12 cellular contexts compared by ENCODE assay signal in the genomic region with DNA sequence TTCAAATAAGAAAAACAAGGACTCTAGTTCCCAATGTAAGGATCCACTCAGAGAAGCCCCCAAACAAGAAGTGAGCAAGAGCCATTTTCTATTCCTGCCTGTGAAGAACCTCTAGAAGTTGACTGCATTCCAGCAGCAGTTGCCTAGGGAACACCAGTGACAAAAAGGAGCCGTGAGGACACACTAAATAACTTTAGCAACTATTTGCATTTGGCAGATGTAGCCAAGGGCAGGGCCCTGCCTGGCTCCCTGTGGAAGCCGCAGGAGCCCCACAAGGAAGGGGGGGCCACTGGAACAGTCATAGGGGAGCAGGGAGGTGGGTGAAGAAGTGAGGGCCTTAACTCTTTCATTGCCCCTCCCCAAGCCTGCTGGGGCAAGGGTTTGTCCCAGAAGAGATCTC.
DNase-seq lines count a peak whose midpoint lies in the region; ATAC-seq, FAIRE-seq and TF ChIP-seq lines count a peak whose summit lies in the region.
"Had no signal": no experiment of that assay in that cellular context is flagged by ENCODE, and none has a peak within 500 bp of the region (broad histone marks: within the 10 kb centered on the region; RNA-seq: fewer than 3 reads in every experiment).

No MANE protein-coding gene starts in this region.

- no peaks in the 10 kb centered on the region for H3F3A ChIP-seq in SK-N-SH (replicated peaks; ENCODE audit: insufficient read depth)

- H3K9me2 ChIP-seq in SK-N-SH: no peaks in the 10 kb centered on the region

- H3K36me3 ChIP-seq in SK-N-SH (replicated peaks in 1 of 2; ENCODE audit: control insufficient read depth in 1 of 2, insufficient read depth in 2 of 2, low read length in 1 of 2) (no peaks in the 10 kb centered on the region), pancreas (no peaks in the 10 kb centered on the region)
- H3K36me3 ChIP-seq: sigmoid colon had no signal

- H3K9me3 ChIP-seq in SK-N-SH: no peaks in the 10 kb centered on the region
- H3K9me3 ChIP-seq in pancreas: no peaks in the 10 kb centered on the region
- H3K9me3 ChIP-seq: sigmoid colon had no signal

- no peaks in the 10 kb centered on the region for H3K79me2 ChIP-seq in SK-N-SH (ENCODE audit: insufficient read depth)

- POLR2A ChIA-PET in SK-N-SH (lab: Yijun Ruan, JAX): no interaction called here

- TF ChIP-seq RAD21 in SK-N-SH (IDR thresholded peaks at IDR 0.05; ENCODE audit: low read length): no peak

- peak; percentile 33 to 61 (median 52) for ATAC-seq in pancreas
- ATAC-seq in GM21381 (IDR thresholded peaks at IDR 0.05; ENCODE audit: unreplicated experiment): no peak
- ATAC-seq in GM18511 (IDR thresholded peaks at IDR 0.05; ENCODE audit: unreplicated experiment): no peak
- no peak for ATAC-seq in GM21390 (IDR thresholded peaks at IDR 0.05; ENCODE audit: unreplicated experiment)
- ATAC-seq: effector memory CD8-positive, alpha-beta T cell had no signal

- FAIRE-seq in pancreas (lab: Jason Lieb, UNC): no peak
- FAIRE-seq: keratinocyte had no signal

- H3K4me3 ChIP-seq in SK-N-SH (ENCODE audit: low read depth in 2 of 2, low read length in 1 of 2): no peak overlapping the region
- no peak overlapping the region for H3K4me3 ChIP-seq in pancreas
- H3K4me3 ChIP-seq: sigmoid colon had no signal

- DNase-seq in COLO668 (lab: John Stamatoyannopoulos, UW; ENCODE audit: unreplicated experiment) (peak; percentile 22), SK-N-SH (peak; percentile 27), fibroblast of the conjunctiva (ENCODE audit: low read depth) (peak; percentile 40), pancreas (peak in 2 of 6 donors; percentile 19 to 27), NAMALWA (ENCODE audit: low spot score) (no peak)
- DNase-seq: effector memory CD8-positive, alpha-beta T cell; sigmoid colon; stimulated activated CD8-positive, alpha-beta memory T cell treated with anti-CD3 and anti-CD28 coated beads, Interleukin-4, amount 100 ng/mL, for 48 hours had no signal

- H3K4me2 ChIP-seq in SK-N-SH: no peak overlapping the region

- 19% methylated on average over 2 of the region's 2 CpGs for WGBS in SK-N-SH (ENCODE audit: low lambda C conversion rate)
- 0 to 14% methylated on average over 2 of the region's 2 CpGs for WGBS in pancreas, 2 donors

- no peak for TF ChIP-seq CTCF in SK-N-SH (IDR thresholded peaks at IDR 0.05)
- TF ChIP-seq CTCF in pancreas (IDR thresholded peaks at IDR 0.05): no peak

- intact Hi-C loops in pancreas (cut with DNase I): no loop called here

- H3K27me3 ChIP-seq in SK-N-SH (ENCODE audit: insufficient read depth): peaks cover 4% of the 10 kb centered on the region; the same call in 1 of the 2 replicates
- no peaks in the 10 kb centered on the region for H3K27me3 ChIP-seq in pancreas
- H3K27me3 ChIP-seq: sigmoid colon had no signal

- H3K4me1 ChIP-seq in SK-N-SH (ENCODE audit: control insufficient read depth in 1 of 2, insufficient read depth in 2 of 2, low read depth in 1 of 2, low read length in 1 of 2): peaks cover 0 to 23% of the 10 kb centered on the region in 2 experiments; a peak in 3 of 4 replicates
- peaks cover 0 to 11% (median 7%) of the 10 kb centered on the region in 3 donors for H3K4me1 ChIP-seq in pancreas

- no peak overlapping the region for H3K9ac ChIP-seq in SK-N-SH

- H2AFZ ChIP-seq in SK-N-SH (ENCODE audit: low read depth): no peak overlapping the region

- TF ChIP-seq EP300 in SK-N-SH (IDR thresholded peaks at IDR 0.05; ENCODE audit: borderline replicate concordance in 1 of 2, low read depth in 1 of 2, low read length in 1 of 2): no peak

- H3K27ac ChIP-seq in SK-N-SH (ENCODE audit: low read depth in 2 of 2, low read length in 1 of 2) (peak overlapping the region in 1 of 2 experiments; percentile 74; a peak in 2 of 4 replicates), pancreas (peak overlapping the region in 3 of 4 donors; percentile 4 to 64 (median 11))

- H4K20me1 ChIP-seq in SK-N-SH (ENCODE audit: insufficient read depth): no peaks in the 10 kb centered on the region

- CTCF ChIA-PET in SK-N-SH (lab: Yijun Ruan, JAX): interaction anchor here (1.0 to 2.6 kb wide), 6 partner anchors 9 to 68 kb away, joined by 3 to 7 read pairs (median 4); no protein-coding TSS in a partner anchor

TF ChIP-seq in SK-N-SH, 30 proteins besides CTCF, POLR2A, EP300 and RAD21:
- TF ChIP-seq MXI1 (IDR thresholded peaks at IDR 0.05; ENCODE audit: low read depth, low read length) (no peak), FOSL2 (IDR thresholded peaks at IDR 0.05; ENCODE audit: borderline replicate concordance, low read depth) (no peak), GATA2 (CRISPR knock-in tag; IDR thresholded peaks at IDR 0.05) (no peak), TCF12 (IDR thresholded peaks at IDR 0.05) (no peak), MEF2A (IDR thresholded peaks at IDR 0.05; ENCODE audit: borderline replicate concordance, low read depth) (no peak), SMC3 (IDR thresholded peaks at IDR 0.05; ENCODE audit: low read depth, low read length) (no peak), FOXM1 (IDR thresholded peaks at IDR 0.05; ENCODE audit: low read depth) (no peak), JUND (IDR thresholded peaks at IDR 0.05) (no peak), RFX5 (IDR thresholded peaks at IDR 0.05; ENCODE audit: low read length) (no peak), NFIC (IDR thresholded peaks at IDR 0.05; ENCODE audit: borderline replicate concordance) (no peak), TAF1 (IDR thresholded peaks at IDR 0.05; ENCODE audit: borderline replicate concordance, low read depth, low read length) (no peak)
- TF ChIP-seq, protein P1, sequence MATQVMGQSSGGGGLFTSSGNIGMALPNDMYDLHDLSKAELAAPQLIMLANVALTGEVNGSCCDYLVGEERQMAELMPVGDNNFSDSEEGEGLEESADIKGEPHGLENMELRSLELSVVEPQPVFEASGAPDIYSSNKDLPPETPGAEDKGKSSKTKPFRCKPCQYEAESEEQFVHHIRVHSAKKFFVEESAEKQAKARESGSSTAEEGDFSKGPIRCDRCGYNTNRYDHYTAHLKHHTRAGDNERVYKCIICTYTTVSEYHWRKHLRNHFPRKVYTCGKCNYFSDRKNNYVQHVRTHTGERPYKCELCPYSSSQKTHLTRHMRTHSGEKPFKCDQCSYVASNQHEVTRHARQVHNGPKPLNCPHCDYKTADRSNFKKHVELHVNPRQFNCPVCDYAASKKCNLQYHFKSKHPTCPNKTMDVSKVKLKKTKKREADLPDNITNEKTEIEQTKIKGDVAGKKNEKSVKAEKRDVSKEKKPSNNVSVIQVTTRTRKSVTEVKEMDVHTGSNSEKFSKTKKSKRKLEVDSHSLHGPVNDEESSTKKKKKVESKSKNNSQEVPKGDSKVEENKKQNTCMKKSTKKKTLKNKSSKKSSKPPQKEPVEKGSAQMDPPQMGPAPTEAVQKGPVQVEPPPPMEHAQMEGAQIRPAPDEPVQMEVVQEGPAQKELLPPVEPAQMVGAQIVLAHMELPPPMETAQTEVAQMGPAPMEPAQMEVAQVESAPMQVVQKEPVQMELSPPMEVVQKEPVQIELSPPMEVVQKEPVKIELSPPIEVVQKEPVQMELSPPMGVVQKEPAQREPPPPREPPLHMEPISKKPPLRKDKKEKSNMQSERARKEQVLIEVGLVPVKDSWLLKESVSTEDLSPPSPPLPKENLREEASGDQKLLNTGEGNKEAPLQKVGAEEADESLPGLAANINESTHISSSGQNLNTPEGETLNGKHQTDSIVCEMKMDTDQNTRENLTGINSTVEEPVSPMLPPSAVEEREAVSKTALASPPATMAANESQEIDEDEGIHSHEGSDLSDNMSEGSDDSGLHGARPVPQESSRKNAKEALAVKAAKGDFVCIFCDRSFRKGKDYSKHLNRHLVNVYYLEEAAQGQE (IDR thresholded peaks at IDR 0.05; ENCODE audit: low read depth, low read length): no peak
- TF ChIP-seq, protein P2, sequence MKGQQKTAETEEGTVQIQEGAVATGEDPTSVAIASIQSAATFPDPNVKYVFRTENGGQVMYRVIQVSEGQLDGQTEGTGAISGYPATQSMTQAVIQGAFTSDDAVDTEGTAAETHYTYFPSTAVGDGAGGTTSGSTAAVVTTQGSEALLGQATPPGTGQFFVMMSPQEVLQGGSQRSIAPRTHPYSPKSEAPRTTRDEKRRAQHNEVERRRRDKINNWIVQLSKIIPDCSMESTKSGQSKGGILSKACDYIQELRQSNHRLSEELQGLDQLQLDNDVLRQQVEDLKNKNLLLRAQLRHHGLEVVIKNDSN (IDR thresholded peaks at IDR 0.05; ENCODE audit: borderline replicate concordance, low read depth): no peak
- TF ChIP-seq, protein P3, sequence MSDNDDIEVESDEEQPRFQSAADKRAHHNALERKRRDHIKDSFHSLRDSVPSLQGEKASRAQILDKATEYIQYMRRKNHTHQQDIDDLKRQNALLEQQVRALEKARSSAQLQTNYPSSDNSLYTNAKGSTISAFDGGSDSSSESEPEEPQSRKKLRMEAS (IDR thresholded peaks at IDR 0.05; ENCODE audit: low read depth): no peak
- TF ChIP-seq, protein P4, sequence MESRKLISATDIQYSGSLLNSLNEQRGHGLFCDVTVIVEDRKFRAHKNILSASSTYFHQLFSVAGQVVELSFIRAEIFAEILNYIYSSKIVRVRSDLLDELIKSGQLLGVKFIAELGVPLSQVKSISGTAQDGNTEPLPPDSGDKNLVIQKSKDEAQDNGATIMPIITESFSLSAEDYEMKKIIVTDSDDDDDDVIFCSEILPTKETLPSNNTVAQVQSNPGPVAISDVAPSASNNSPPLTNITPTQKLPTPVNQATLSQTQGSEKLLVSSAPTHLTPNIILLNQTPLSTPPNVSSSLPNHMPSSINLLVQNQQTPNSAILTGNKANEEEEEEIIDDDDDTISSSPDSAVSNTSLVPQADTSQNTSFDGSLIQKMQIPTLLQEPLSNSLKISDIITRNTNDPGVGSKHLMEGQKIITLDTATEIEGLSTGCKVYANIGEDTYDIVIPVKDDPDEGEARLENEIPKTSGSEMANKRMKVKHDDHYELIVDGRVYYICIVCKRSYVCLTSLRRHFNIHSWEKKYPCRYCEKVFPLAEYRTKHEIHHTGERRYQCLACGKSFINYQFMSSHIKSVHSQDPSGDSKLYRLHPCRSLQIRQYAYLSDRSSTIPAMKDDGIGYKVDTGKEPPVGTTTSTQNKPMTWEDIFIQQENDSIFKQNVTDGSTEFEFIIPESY (IDR thresholded peaks at IDR 0.05; ENCODE audit: borderline replicate concordance, low read depth): no peak

Comparison
In these comparisons a context has a peak if more than half of its experiments do, and no peak if none do; other contexts are left out.
1. ATAC-seq: peak in pancreas (4 of 4); none in GM21381 (single experiment), GM18511 (single experiment) and GM21390 (single experiment).